ENCODE assay signal across 9 cellular contexts in genomic region chr7:92813390-92814024, GRCh38. TPM values are rescaled to one million over a fixed set of nuclear protein-coding genes. Genes with fewer than 3 reads are reported as not detected.
A peak's percentile ranks its signal among the peaks of the same experiment; 100 is the strongest.
DNase-seq lines count a peak whose midpoint lies in the region; ATAC-seq and TF ChIP-seq lines count a peak whose summit lies in the region.
"Had no signal": no experiment of that assay in that cellular context is flagged by ENCODE, and none has a peak within 500 bp of the region (broad histone marks: within the 10 kb centered on the region; RNA-seq: fewer than 3 reads in every experiment).

No MANE protein-coding gene starts in this region.

- no peaks in the 10 kb centered on the region for H3K36me3 ChIP-seq in right atrium auricular region

- no peak overlapping the region for H3K27ac ChIP-seq in right atrium auricular region

- TF ChIP-seq CTCF in NB4 (IDR thresholded peaks at IDR 0.05; ENCODE audit: low read depth, low read length): no peak
- TF ChIP-seq CTCF in right atrium auricular region (IDR thresholded peaks at IDR 0.05): no peak
- no peak for TF ChIP-seq CTCF in lower leg skin (IDR thresholded peaks at IDR 0.05)

- peak; percentile 38 for DNase-seq in NB4 (ENCODE audit: low read depth)
- no peak for DNase-seq in DMS 273 (lab: John Stamatoyannopoulos, UW; ENCODE audit: unreplicated experiment)
- DNase-seq in right atrium auricular region (ENCODE audit: low spot score): no peak
- DNase-seq in lower leg skin (ENCODE audit: low spot score in 2 of 2): no peak
- no peak for DNase-seq in left ventricle myocardium superior

- no peak for TF ChIP-seq POLR2A in NB4 (IDR thresholded peaks at IDR 0.05; ENCODE audit: extremely low read depth, insufficient read length)
- TF ChIP-seq POLR2A in lower leg skin (IDR thresholded peaks at IDR 0.05): no peak

- H3K27me3 Mint-ChIP-seq in dendritic cell treated with granulocyte-macrophage colony-stimulating factor and Interleukin-4, amounts not matched to agents 40 ng/mL and 50 ng/mL, for 4 days: no peaks in the 10 kb centered on the region

- ATAC-seq in GM18907 (IDR thresholded peaks at IDR 0.05; ENCODE audit: unreplicated experiment) (peak; percentile 58), HG02588 (IDR thresholded peaks at IDR 0.05; ENCODE audit: unreplicated experiment) (peak; percentile 62), left ventricle myocardium superior (no peak)

- no peak overlapping the region for H3K27ac Mint-ChIP-seq in dendritic cell treated with granulocyte-macrophage colony-stimulating factor and Interleukin-4, amounts not matched to agents 40 ng/mL and 50 ng/mL, for 4 days

- peak overlapping the region; percentile 4 for H3K4me3 Mint-ChIP-seq in dendritic cell treated with granulocyte-macrophage colony-stimulating factor and Interleukin-4, amounts not matched to agents 40 ng/mL and 50 ng/mL, for 4 days

- H3K4me3 ChIP-seq in NB4 (ENCODE audit: low read depth, low read length) (no peak overlapping the region), right atrium auricular region (no peak overlapping the region), lower leg skin (ENCODE audit: low read depth, poor library complexity, severe bottlenecking) (no peak overlapping the region)
- H3K4me3 ChIP-seq: skin epidermis had no signal

- H3K4me1 ChIP-seq in right atrium auricular region: peaks cover 0 to 32% of the 10 kb centered on the region in 2 donors

- H3K9me3 Mint-ChIP-seq in dendritic cell treated with granulocyte-macrophage colony-stimulating factor and Interleukin-4, amounts not matched to agents 40 ng/mL and 50 ng/mL, for 4 days: peaks cover 11% of the 10 kb centered on the region

- intact Hi-C loops in dendritic cell treated with granulocyte-macrophage colony-stimulating factor and Interleukin-4, amounts not matched to agents 40 ng/mL and 50 ng/mL, for 4 days (cut with micrococcal nuclease): no loop called here
- intact Hi-C loops in lower leg skin (cut with DNase I; ENCODE audit: low total_unique reads) (no loop called here), left ventricle myocardium superior (cut with micrococcal nuclease) (no loop called here)

- H3K36me3 Mint-ChIP-seq in dendritic cell treated with granulocyte-macrophage colony-stimulating factor and Interleukin-4, amounts not matched to agents 40 ng/mL and 50 ng/mL, for 4 days (ENCODE audit: low read depth): no peaks in the 10 kb centered on the region

- H3K27me3 ChIP-seq in right atrium auricular region: no peaks in the 10 kb centered on the region

- H3K9me3 ChIP-seq in right atrium auricular region: peaks cover 0 to 8% of the 10 kb centered on the region in 2 donors

- H3K4me1 Mint-ChIP-seq in dendritic cell treated with granulocyte-macrophage colony-stimulating factor and Interleukin-4, amounts not matched to agents 40 ng/mL and 50 ng/mL, for 4 days (ENCODE audit: low read depth): peaks cover 26% of the 10 kb centered on the region

- 31 to 35% methylated on average over 4 of the region's 4 CpGs for WGBS in lower leg skin, 2 donors

RNA-seq across cellular contexts. Expression of gene CDK6, which starts 22.9 kb away (rescaled TPM):
- 10 to 100 TPM; 10.6 to 12.4 TPM for total RNA-seq in right atrium auricular region
- 10 to 100 TPM; 43.6 to 85.1 (median 63.3) TPM for total RNA-seq in lower leg skin
- 27.5 TPM for total RNA-seq in left ventricle myocardium superior
